9 cellular contexts compared by ENCODE assay signal in genomic region chr10:63703113-63703670, GRCh38.
DNase-seq lines count a peak whose midpoint lies in the region; ATAC-seq lines count a peak whose summit lies in the region.
"Had no signal": no experiment of that assay in that cellular context is flagged by ENCODE, and none has a peak within 500 bp of the region (broad histone marks: within the 10 kb centered on the region; RNA-seq: fewer than 3 reads in every experiment).

No MANE protein-coding gene starts in this region.

- H3K4me1 ChIP-seq in mesendoderm (ENCODE audit: control insufficient read depth, low read depth, low read length): peaks cover 4% of the 10 kb centered on the region

- no peaks in the 10 kb centered on the region for H3K79me1 ChIP-seq in mesendoderm (ENCODE audit: low read length)

- peak; percentile 55 for ATAC-seq in HG03095 (IDR thresholded peaks at IDR 0.05; ENCODE audit: unreplicated experiment)

- H3K9ac ChIP-seq in mesendoderm (ENCODE audit: low read length): no peak overlapping the region

- DNase-seq in EH (ENCODE audit: low read depth) (peak; percentile 47), SKM-1 treated with dmso at 0.1 percent for 144 hours (lab: John Stamatoyannopoulos, UW; ENCODE audit: unreplicated experiment) (peak; percentile 99), mesendoderm (peak; percentile 66), T-helper 9 cell (no peak), cerebellar nuclear complex (lab: John Stamatoyannopoulos, UW) (no peak)
- DNase-seq in stimulated activated CD4-positive, alpha-beta T cell treated with anti-CD3 and anti-CD28 coated beads, Interleukin-4, amount 100 ng/mL, for 1 hour: no peak
- no peak for DNase-seq in T-helper 2 cell treated with Interferon-gamma antibody and Interleukin-4, amounts not matched to agents 5 μg/mL and 100 μg/mL, for 36 hours (ENCODE audit: low spot score)
- DNase-seq: activated T-cell treated with anti-CD3 and anti-CD28 coated beads, Interleukin-2, amount 50 U/mL, for 24 hours had no signal

- H2BK5ac ChIP-seq in mesendoderm (ENCODE audit: low read length): peak overlapping the region; percentile 2

- peak overlapping the region; percentile 74 for H2BK120ac ChIP-seq in mesendoderm (ENCODE audit: low read depth, low read length)

- no peak overlapping the region for H3K18ac ChIP-seq in mesendoderm (ENCODE audit: low read length)

- no peak overlapping the region for H3K4ac ChIP-seq in mesendoderm (ENCODE audit: low read depth, low read length)

- no peaks in the 10 kb centered on the region for H3K27me3 ChIP-seq in mesendoderm (ENCODE audit: insufficient read depth, low read length, poor library complexity)

- H3K79me2 ChIP-seq in mesendoderm (ENCODE audit: control insufficient read depth, insufficient read depth, low read length): no peaks in the 10 kb centered on the region

- no peaks in the 10 kb centered on the region for H3K36me3 Mint-ChIP-seq in T-helper 2 cell treated with Interferon-gamma antibody and Interleukin-4, amounts not matched to agents 5 μg/mL and 100 μg/mL, for 36 hours (ENCODE audit: low read depth)

- no peak overlapping the region for H3K27ac Mint-ChIP-seq in T-helper 2 cell treated with Interferon-gamma antibody and Interleukin-4, amounts not matched to agents 5 μg/mL and 100 μg/mL, for 36 hours
- H3K27ac Mint-ChIP-seq: activated T-cell treated with anti-CD3 and anti-CD28 coated beads, Interleukin-2, amount 50 U/mL, for 24 hours had no signal

- no peaks in the 10 kb centered on the region for H3K9me3 Mint-ChIP-seq in T-helper 2 cell treated with Interferon-gamma antibody and Interleukin-4, amounts not matched to agents 5 μg/mL and 100 μg/mL, for 36 hours
- H3K9me3 Mint-ChIP-seq: activated T-cell treated with anti-CD3 and anti-CD28 coated beads, Interleukin-2, amount 50 U/mL, for 24 hours had no signal

- peak overlapping the region; percentile 26 for H3K56ac ChIP-seq in mesendoderm (ENCODE audit: low read length)

- no peaks in the 10 kb centered on the region for H3K36me3 ChIP-seq in mesendoderm (ENCODE audit: control insufficient read depth, insufficient read depth, low read length)

- H3K4me3 Mint-ChIP-seq in T-helper 2 cell treated with Interferon-gamma antibody and Interleukin-4, amounts not matched to agents 5 μg/mL and 100 μg/mL, for 36 hours: no peak overlapping the region
- H3K4me3 Mint-ChIP-seq: activated T-cell treated with anti-CD3 and anti-CD28 coated beads, Interleukin-2, amount 50 U/mL, for 24 hours had no signal

- H3K4me2 ChIP-seq in mesendoderm (ENCODE audit: low read length): no peak overlapping the region

- no peak overlapping the region for H3K27ac ChIP-seq in mesendoderm (ENCODE audit: low read depth, low read length)

- H3K27me3 Mint-ChIP-seq in T-helper 2 cell treated with Interferon-gamma antibody and Interleukin-4, amounts not matched to agents 5 μg/mL and 100 μg/mL, for 36 hours (ENCODE audit: low read depth): peaks cover 4% of the 10 kb centered on the region
- H3K27me3 Mint-ChIP-seq: activated T-cell treated with anti-CD3 and anti-CD28 coated beads, Interleukin-2, amount 50 U/mL, for 24 hours had no signal

- WGBS in mesendoderm (ENCODE audit: extremely low coverage, insufficient coverage, low lambda C conversion rate): no CpG with 5 or more reads among the region's 4 CpGs

- no peak overlapping the region for H2AK5ac ChIP-seq in mesendoderm (ENCODE audit: low read length)

- no peak overlapping the region for H4K8ac ChIP-seq in mesendoderm (ENCODE audit: low read depth, low read length)

- no peak overlapping the region for H4K5ac ChIP-seq in mesendoderm (ENCODE audit: low read length)

- no peak overlapping the region for H2BK15ac ChIP-seq in mesendoderm (replicated peaks; ENCODE audit: low read depth)

- peaks cover 16% of the 10 kb centered on the region for H3K4me1 Mint-ChIP-seq in T-helper 2 cell treated with Interferon-gamma antibody and Interleukin-4, amounts not matched to agents 5 μg/mL and 100 μg/mL, for 36 hours (ENCODE audit: low read depth)

- no peak overlapping the region for H3K4me3 ChIP-seq in mesendoderm (ENCODE audit: low read length)

- no peak overlapping the region for H3K23ac ChIP-seq in mesendoderm (ENCODE audit: low read length)

Comparison
In these comparisons a context has a peak if more than half of its experiments do, and no peak if none do; other contexts are left out.
1. DNase-seq: peak in EH (single experiment), SKM-1 treated with dmso at 0.1 percent for 144 hours (single experiment) and mesendoderm (single experiment); none in stimulated activated CD4-positive, alpha-beta T cell treated with anti-CD3 and anti-CD28 coated beads, Interleukin-4, amount 100 ng/mL, for 1 hour (single experiment), T-helper 2 cell treated with Interferon-gamma antibody and Interleukin-4, amounts not matched to agents 5 μg/mL and 100 μg/mL, for 36 hours (single experiment), T-helper 9 cell (single experiment) and cerebellar nuclear complex (0 of 2).